Comparison of ENCODE assay signal across 8 cellular contexts in the genomic region with DNA sequence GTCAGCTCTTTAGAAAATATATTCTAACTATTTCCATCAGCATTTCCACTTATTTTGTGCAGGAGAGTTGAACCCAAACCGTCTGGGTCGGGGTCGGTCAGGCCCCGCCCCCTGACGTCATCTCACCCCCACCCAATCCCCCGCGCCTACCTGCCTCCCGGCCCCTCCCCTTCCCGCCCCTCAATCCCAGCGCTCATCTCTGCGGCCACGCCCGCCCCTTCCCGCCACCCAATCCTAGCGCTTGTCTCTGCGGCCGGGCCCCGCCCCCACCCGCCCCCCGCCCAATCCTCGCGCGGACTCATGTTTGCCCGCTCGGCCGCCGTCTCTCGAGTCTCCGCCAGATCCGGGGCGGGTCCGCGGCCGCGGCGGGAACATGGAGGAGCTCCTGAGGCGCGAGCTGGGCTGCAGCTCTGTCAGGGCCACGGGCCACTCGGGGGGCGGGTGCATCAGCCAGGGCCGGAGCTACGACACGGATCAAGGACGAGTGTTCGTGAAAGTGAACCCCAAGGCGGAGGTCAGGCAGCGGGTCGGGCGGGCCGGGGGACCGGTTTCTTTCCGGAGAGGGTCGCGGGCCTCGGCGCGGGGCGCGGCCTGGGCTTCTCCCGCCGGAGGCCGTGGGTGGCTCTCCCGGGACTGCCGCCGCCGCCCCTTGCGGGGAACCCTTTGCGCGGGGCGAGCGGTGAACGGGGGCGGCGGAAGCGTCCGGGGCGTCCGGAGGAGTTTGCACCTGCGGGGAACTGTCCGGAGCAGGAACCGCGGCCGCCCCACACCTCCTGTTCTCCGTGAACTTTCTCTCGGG. TPM values are rescaled to one million over a fixed set of nuclear protein-coding genes. Genes with fewer than 3 reads are reported as not detected.
A peak's percentile ranks its signal among the peaks of the same experiment; 100 is the strongest.
DNase-seq lines count a peak whose midpoint lies in the region; ATAC-seq and TF ChIP-seq lines count a peak whose summit lies in the region.

Gene FN3KRP (plus strand): TSS at position 324 of the 799 bp plus-strand sequence. CDS start 50 bp downstream, at position 374.

- H3K27ac Mint-ChIP-seq in effector memory CD8-positive, alpha-beta T cell: peak within 1 kb of the TSS; percentile 79 to 89

- peaks cover 18% of the 10 kb centered on the region for H3K36me3 Mint-ChIP-seq in effector memory CD8-positive, alpha-beta T cell (ENCODE audit: insufficient read depth)

- peak within 1 kb of the TSS; percentile 27 for H2BK120ac ChIP-seq in mesenchymal stem cell (ENCODE audit: low read depth, low read length)

- DNase-seq in HUDEP-2 (lab: John Stamatoyannopoulos, UW; ENCODE audit: unreplicated experiment in 76 of 76) (peak in 74 of 76 experiments; percentile 43 to 98 (median 92)), NT2/D1 (ENCODE audit: low read depth, low spot score) (peak; percentile 84), mesenchymal stem cell (peak; percentile 94)
- DNase-seq in activated CD8-positive, alpha-beta memory T cell treated with anti-CD3 and anti-CD28 coated beads for 48 hours (ENCODE audit: low read depth in 2 of 3, low spot score in 2 of 3): peak; percentile 55 to 75 (median 71)
- peak; percentile 80 to 87 (median 83) for DNase-seq in effector memory CD8-positive, alpha-beta T cell
- DNase-seq in stimulated activated CD8-positive, alpha-beta memory T cell treated with anti-CD3 and anti-CD28 coated beads, Interleukin-12 subunit alpha, Interleukin-12 subunit beta, amount 100 ng/mL, for 1 hour (ENCODE audit: low read depth): peak; percentile 89

- H3K9me3 Mint-ChIP-seq in effector memory CD8-positive, alpha-beta T cell: no peaks in the 10 kb centered on the region

- H3K79me1 ChIP-seq in mesenchymal stem cell (replicated peaks; ENCODE audit: low read length, poor library complexity, severe bottlenecking): peaks cover 29% of the 10 kb centered on the region

- WGBS in mesenchymal stem cell: under 1% methylated on average over 71 of the region's 86 CpGs

- H3K4me3 Mint-ChIP-seq in effector memory CD8-positive, alpha-beta T cell: peak within 1 kb of the TSS; percentile 89 to 94

- H2AFZ ChIP-seq in mesenchymal stem cell (ENCODE audit: low read depth, low read length): peak within 1 kb of the TSS; percentile 72

- H2BK5ac ChIP-seq in mesenchymal stem cell (ENCODE audit: low read depth, low read length, poor library complexity, severe bottlenecking): no peak within 1 kb of the TSS

- H2BK12ac ChIP-seq in mesenchymal stem cell (ENCODE audit: low read length in 2 of 2): peak within 1 kb of the TSS in 1 of 2 experiments; percentile 6

- no peak within 1 kb of the TSS for H3K4ac ChIP-seq in mesenchymal stem cell (ENCODE audit: low read depth in 1 of 2, low read length in 2 of 2)

- ATAC-seq in GM19467 (IDR thresholded peaks at IDR 0.05; ENCODE audit: unreplicated experiment): peak; percentile 58
- ATAC-seq in effector memory CD8-positive, alpha-beta T cell (replicated peaks): peak; percentile 92

- H3K18ac ChIP-seq in mesenchymal stem cell (ENCODE audit: low read depth in 1 of 2, low read length in 2 of 2): peak within 1 kb of the TSS in 1 of 2 experiments; percentile 54

- H3K4me3 ChIP-seq in NT2/D1 (ENCODE audit: insufficient read length, low read depth) (peak within 1 kb of the TSS; percentile 86), mesenchymal stem cell (ENCODE audit: insufficient read depth in 1 of 2, low read depth in 1 of 2, low read length in 2 of 2) (peak within 1 kb of the TSS; percentile 84 to 96)

- H2BK15ac ChIP-seq in mesenchymal stem cell (ENCODE audit: low read depth, poor library complexity, severe bottlenecking): no peak within 1 kb of the TSS

- H3K27ac ChIP-seq in C4-2B: peak within 1 kb of the TSS; percentile 73
- no peak within 1 kb of the TSS for H3K27ac ChIP-seq in mesenchymal stem cell (ENCODE audit: low read length, poor library complexity, severe bottlenecking)

- H3K27me3 Mint-ChIP-seq in effector memory CD8-positive, alpha-beta T cell: no peaks in the 10 kb centered on the region

- H3K9ac ChIP-seq in NT2/D1 (ENCODE audit: insufficient read length, low read depth) (peak within 1 kb of the TSS; percentile 89), mesenchymal stem cell (ENCODE audit: low read length) (peak within 1 kb of the TSS; percentile 88)

- peak within 1 kb of the TSS; percentile 95 for H3K4me2 ChIP-seq in mesenchymal stem cell (ENCODE audit: low read length, poor library complexity, severe bottlenecking)

- H3K4me1 ChIP-seq in NT2/D1 (ENCODE audit: insufficient read depth, insufficient read length) (peaks cover 3% of the 10 kb centered on the region), mesenchymal stem cell (ENCODE audit: control insufficient read depth, insufficient read depth, low read depth, low read length) (peaks cover 16% of the 10 kb centered on the region)

- H4K91ac ChIP-seq in mesenchymal stem cell (ENCODE audit: low read length): no peak within 1 kb of the TSS

- H3K4me1 Mint-ChIP-seq in effector memory CD8-positive, alpha-beta T cell (ENCODE audit: low read depth in 2 of 2): peaks cover 14 to 15% of the 10 kb centered on the region in 2 donors

- H3K14ac ChIP-seq in mesenchymal stem cell (ENCODE audit: low read length in 2 of 2): peak within 1 kb of the TSS in 1 of 2 experiments; percentile 81

- TF ChIP-seq CTCF in C4-2B (conservative IDR thresholded peaks at IDR 0.05): no peak

- H4K8ac ChIP-seq in mesenchymal stem cell (ENCODE audit: low read length): peak within 1 kb of the TSS; percentile 64

- no peak within 1 kb of the TSS for H2AK5ac ChIP-seq in mesenchymal stem cell (ENCODE audit: low read length, severe bottlenecking)

- H3K36me3 ChIP-seq in NT2/D1 (ENCODE audit: insufficient read depth, insufficient read length, low read length) (peaks cover 28% of the 10 kb centered on the region), mesenchymal stem cell (ENCODE audit: control insufficient read depth in 1 of 2, insufficient read depth in 2 of 2, low read depth in 1 of 2, low read length in 2 of 2) (peaks cover 21 to 22% of the 10 kb centered on the region in 2 experiments)

- H3K9me3 ChIP-seq in NT2/D1 (ENCODE audit: insufficient read depth, low read length) (no peaks in the 10 kb centered on the region), mesenchymal stem cell (ENCODE audit: control insufficient read depth, low read length) (no peaks in the 10 kb centered on the region)

- H3K23ac ChIP-seq in mesenchymal stem cell (ENCODE audit: low read length in 2 of 2): peak within 1 kb of the TSS in 1 of 2 experiments; percentile 64

- H3K27me3 ChIP-seq in NT2/D1 (ENCODE audit: insufficient read depth, insufficient read length): peaks cover 15% of the 10 kb centered on the region
- H3K27me3 ChIP-seq in mesenchymal stem cell (ENCODE audit: control insufficient read depth in 1 of 2, insufficient read depth in 1 of 2, low read length in 2 of 2): no peaks in the 10 kb centered on the region

RNA-seq across cellular contexts. Expression of gene FN3KRP, which starts in this region (rescaled TPM):
- polyA plus RNA-seq in mesenchymal stem cell (2013, experiment 1 of 2): 13.0 TPM
- 12.8 TPM for polyA plus RNA-seq in mesenchymal stem cell (2013, experiment 2 of 2)
